ENCODE assay signal across 20 cellular contexts in genomic region chr10:122099562-122099961, GRCh38.
DNase-seq lines count a peak whose midpoint lies in the region; ATAC-seq and TF ChIP-seq lines count a peak whose summit lies in the region.
"Had no signal": no experiment of that assay in that cellular context is flagged by ENCODE, and none has a peak within 500 bp of the region (broad histone marks: within the 10 kb centered on the region; RNA-seq: fewer than 3 reads in every experiment).

No MANE protein-coding gene starts in this region.

- H3K27ac ChIP-seq in coronary artery (peak overlapping the region; percentile 21 to 72), rectal smooth muscle tissue (ENCODE audit: low read depth, low read length) (peak overlapping the region; percentile 21), left lung (no peak overlapping the region)
- H3K27ac ChIP-seq: 22Rv1, GM23248 had no signal

- intact Hi-C loops in left lung (cut with DNase I), result no loop called here

- DNase-seq in NCI-H82 (lab: John Stamatoyannopoulos, UW), result peak; percentile 15
- no peak for DNase-seq in NCI-H82 treated with DMSO at 0.1 percent for 48 hours (lab: John Stamatoyannopoulos, UW; ENCODE audit: unreplicated experiment)
- peak; percentile 66 for DNase-seq in coronary artery (ENCODE audit: low spot score)
- DNase-seq in RKO (ENCODE audit: low spot score), result no peak
- no peak for DNase-seq in NOMO-1 treated with dmso at 0.1 percent for 144 hours (lab: John Stamatoyannopoulos, UW; ENCODE audit: unreplicated experiment)
- DNase-seq in left lung, result no peak
- DNase-seq: Caco-2; CD4-positive, alpha-beta T cell; GF-D8; GM23248; HCEC 1CT; Karpas-422; NCI-H1436 treated with DMSO at 0.1 percent for 48 hours; NCI-H2029 treated with DMSO at 0.1 percent for 48 hours; OCI-M1; RPMI8226; SIG-M5 had no signal

- no peak for TF ChIP-seq CTCF in coronary artery (IDR thresholded peaks at IDR 0.05)
- TF ChIP-seq CTCF in left lung (IDR thresholded peaks at IDR 0.05), result no peak

- H3K4me3 ChIP-seq in coronary artery (no peak overlapping the region), rectal smooth muscle tissue (ENCODE audit: low read length) (no peak overlapping the region), left lung (no peak overlapping the region)
- H3K4me3 ChIP-seq: GM23248 had no signal

- no peak for ATAC-seq in GM19452 (IDR thresholded peaks at IDR 0.05; ENCODE audit: unreplicated experiment)
- no peak for ATAC-seq in left lung

- no peak overlapping the region for H3K9ac ChIP-seq in rectal smooth muscle tissue (ENCODE audit: low read length)
- H3K9ac ChIP-seq: GM23248 had no signal

- H3K4me1 ChIP-seq in rectal smooth muscle tissue (ENCODE audit: control insufficient read depth, insufficient read depth, low read length) (peaks cover 9% of the 10 kb centered on the region), left lung (no peaks in the 10 kb centered on the region)

- H3K9me3 ChIP-seq in left lung, result no peaks in the 10 kb centered on the region
- H3K9me3 ChIP-seq: Caco-2 had no signal

- H3K36me3 ChIP-seq in rectal smooth muscle tissue (ENCODE audit: control insufficient read depth, insufficient read depth, low read length) (peaks cover 3% of the 10 kb centered on the region), left lung (no peaks in the 10 kb centered on the region)

- H3K27me3 ChIP-seq in rectal smooth muscle tissue (ENCODE audit: control insufficient read depth, insufficient read depth, low read length) (no peaks in the 10 kb centered on the region), left lung (no peaks in the 10 kb centered on the region)

Comparison
In these comparisons a context has a peak if more than half of its experiments do, and no peak if none do; other contexts are left out.
1. DNase-seq: peak in NCI-H82 (single experiment) and coronary artery (single experiment); none in NCI-H82 treated with DMSO at 0.1 percent for 48 hours (single experiment), RKO (single experiment), NOMO-1 treated with dmso at 0.1 percent for 144 hours (single experiment) and left lung (0 of 2).
2. H3K27ac ChIP-seq: peak in coronary artery (2 of 2) and rectal smooth muscle tissue (single experiment); none in left lung (0 of 2).